17 cellular contexts compared by ENCODE assay signal in genomic region chr7:81627565-81628287, GRCh38.
DNase-seq lines count a peak whose midpoint lies in the region; ATAC-seq, FAIRE-seq and TF ChIP-seq lines count a peak whose summit lies in the region.
"Had no signal": no experiment of that assay in that cellular context is flagged by ENCODE, and none has a peak within 500 bp of the region (broad histone marks: within the 10 kb centered on the region; RNA-seq: fewer than 3 reads in every experiment).

No MANE protein-coding gene starts in this region.

- H3K79me2 ChIP-seq in ACC112 (ENCODE audit: control insufficient read depth, insufficient read depth, low read length, unreplicated experiment) (no peaks in the 10 kb centered on the region), keratinocyte (ENCODE audit: control insufficient read depth, insufficient read depth, low read length) (no peaks in the 10 kb centered on the region)
- H3K79me2 ChIP-seq: parathyroid adenoma had no signal

- H3K27me3 ChIP-seq in ACC112 (ENCODE audit: insufficient read depth, low read length): no peaks in the 10 kb centered on the region
- no peaks in the 10 kb centered on the region for H3K27me3 ChIP-seq in bronchial epithelial cell (ENCODE audit: control insufficient read depth, insufficient read depth, low read length)
- no peaks in the 10 kb centered on the region for H3K27me3 ChIP-seq in keratinocyte (ENCODE audit: control insufficient read depth, extremely low read depth, insufficient read depth, low read length)
- H3K27me3 ChIP-seq: gastroesophageal sphincter had no signal

- dilution Hi-C loops in keratinocyte (cut with MboI; ENCODE audit: extremely low pct_ligation_motif_present, low sequenced_read_pairs): no loop called here

- H3K27ac ChIP-seq in ACC112 (ENCODE audit: low read depth, low read length): peak overlapping the region; percentile 97
- H3K27ac ChIP-seq in keratinocyte (ENCODE audit: control insufficient read depth, insufficient read depth, low read length): peak overlapping the region; percentile 38
- H3K27ac ChIP-seq: coronary artery, gastroesophageal sphincter, parathyroid adenoma had no signal

- H3K9ac ChIP-seq in keratinocyte (ENCODE audit: control insufficient read depth, extremely low read depth, insufficient read depth, low read length): no peak overlapping the region
- H3K9ac ChIP-seq: parathyroid adenoma had no signal

- H3K4me1 ChIP-seq in ACC112 (ENCODE audit: control insufficient read depth, insufficient read depth, low read length, unreplicated experiment) (peaks cover 65% of the 10 kb centered on the region), keratinocyte (ENCODE audit: control insufficient read depth, extremely low read depth, insufficient read depth, low read length) (peaks cover 11% of the 10 kb centered on the region)
- H3K4me1 ChIP-seq: gastroesophageal sphincter, parathyroid adenoma had no signal

- no peaks in the 10 kb centered on the region for H4K20me1 ChIP-seq in keratinocyte (ENCODE audit: control insufficient read depth, extremely low read depth, insufficient read depth, low read length)

- no peaks in the 10 kb centered on the region for H3K9me3 ChIP-seq in keratinocyte (ENCODE audit: control insufficient read depth, low read depth, low read length)
- H3K9me3 ChIP-seq: gastroesophageal sphincter had no signal

- no peak overlapping the region for H2AFZ ChIP-seq in ACC112 (ENCODE audit: low read length, unreplicated experiment)
- no peak overlapping the region for H2AFZ ChIP-seq in keratinocyte (ENCODE audit: control insufficient read depth, low read length)
- H2AFZ ChIP-seq: parathyroid adenoma had no signal

- no peak overlapping the region for H3K4me2 ChIP-seq in keratinocyte (ENCODE audit: control insufficient read depth, extremely low read depth, insufficient read depth, low read depth, low read length)

- H3K36me3 ChIP-seq in ACC112 (ENCODE audit: insufficient read depth, low read length) (0 out of 2 replicates have a peak, but pooled peaks cover 4% of the 10 kb centered on the region), bronchial epithelial cell (ENCODE audit: control insufficient read depth, insufficient read depth, low read length) (no peaks in the 10 kb centered on the region), keratinocyte (ENCODE audit: control insufficient read depth in 2 of 2, extremely low read depth in 1 of 2, insufficient read depth in 2 of 2, low read length in 2 of 2) (no peaks in the 10 kb centered on the region)
- H3K36me3 ChIP-seq: gastroesophageal sphincter had no signal

- no peaks in the 10 kb centered on the region for H3K9me1 ChIP-seq in keratinocyte (ENCODE audit: control insufficient read depth, extremely low read depth, insufficient read depth, low read length)

- TF ChIP-seq CTCF in bronchial epithelial cell (IDR thresholded peaks at IDR 0.05; ENCODE audit: insufficient read depth, low read length, severe bottlenecking) (no peak), keratinocyte (optimal IDR thresholded peaks at IDR 0.05 in 1 of 3, IDR thresholded peaks at IDR 0.05 in 1 of 3, conservative IDR thresholded peaks at IDR 0.05 in 1 of 3; ENCODE audit: extremely low read depth in 1 of 3, insufficient read depth in 2 of 3, low read length in 3 of 3) (no peak)

- DNase-seq in LHCN-M2 (ENCODE audit: low read depth): peak; percentile 84
- peak; percentile 95 for DNase-seq in bronchial epithelial cell (ENCODE audit: low read depth)
- DNase-seq in keratinocyte (ENCODE audit: low read depth, low spot score): peak; percentile 26
- no peak for DNase-seq in cerebellar nuclear complex (lab: John Stamatoyannopoulos, UW)
- DNase-seq in hippocampal formation (lab: John Stamatoyannopoulos, UW): no peak
- no peak for DNase-seq in activated CD4-positive, alpha-beta T cell treated with anti-CD3 and anti-CD28 coated beads, Interleukin-2, amount 50 U/mL, for 4 hours
- DNase-seq: AML-193; NCI-H1092 treated with DMSO at 0.1 percent for 48 hours; NCI-H2227 treated with DMSO at 0.1 percent for 48 hours; stimulated activated CD4-positive, alpha-beta T cell treated with anti-CD3 and anti-CD28 coated beads, Interleukin-15, amount 100 ng/mL, for 24 hours; substantia nigra had no signal

- no peak for ATAC-seq in GM21717 (IDR thresholded peaks at IDR 0.05; ENCODE audit: unreplicated experiment)
- ATAC-seq: activated CD4-positive, CD25-positive, alpha-beta regulatory T cell treated with anti-CD3 and anti-CD28 coated beads, Interleukin-2, amount 50 U/mL, for 24 hours; gastroesophageal sphincter had no signal

- FAIRE-seq in bronchial epithelial cell (lab: Jason Lieb, UNC): no peak
- FAIRE-seq in keratinocyte (lab: Jason Lieb, UNC): peak; percentile 13

- H3K4me3 ChIP-seq in ACC112 (ENCODE audit: low read depth, low read length): peak overlapping the region; percentile 54
- H3K4me3 ChIP-seq in bronchial epithelial cell (ENCODE audit: low read depth, low read length): no peak overlapping the region
- no peak overlapping the region for H3K4me3 ChIP-seq in keratinocyte (ENCODE audit: control insufficient read depth in 2 of 3, extremely low read depth in 1 of 3, insufficient read depth in 2 of 3, low read depth in 1 of 3, low read length in 3 of 3)
- H3K4me3 ChIP-seq: coronary artery, gastroesophageal sphincter had no signal

Comparison
In these comparisons a context has a peak if more than half of its experiments do, and no peak if none do; other contexts are left out.
1. DNase-seq: peak in LHCN-M2 (single experiment), bronchial epithelial cell (single experiment) and keratinocyte (single experiment); none in cerebellar nuclear complex (0 of 2), hippocampal formation (0 of 2) and activated CD4-positive, alpha-beta T cell treated with anti-CD3 and anti-CD28 coated beads, Interleukin-2, amount 50 U/mL, for 4 hours (0 of 2).